2 cellular contexts compared by ENCODE assay signal in genomic region chr21:34404742-34405141, GRCh38. TPM values are rescaled to one million over a fixed set of nuclear protein-coding genes. Genes with fewer than 3 reads are reported as not detected.
"Had no signal": no experiment of that assay in that cellular context is flagged by ENCODE, and none has a peak within 500 bp of the region (broad histone marks: within the 10 kb centered on the region; RNA-seq: fewer than 3 reads in every experiment).

No MANE protein-coding gene starts in this region.

RNA-seq across cellular contexts. Expression of gene SMIM34, which starts 19.0 kb away (rescaled TPM):
- total RNA-seq: GM12878 had no signal
- polyA plus RNA-seq: GM12878 had no signal

RNA-seq across cellular contexts. Expression of gene SMIM11, which starts 29.4 kb away (rescaled TPM):
- total RNA-seq: G401 had no signal

RNA-seq across cellular contexts. Expression of gene KCNE2, which starts 40.9 kb away (rescaled TPM):
- total RNA-seq: G401, GM12878 had no signal
- polyA plus RNA-seq: GM12878 had no signal
